In the genomic region with DNA sequence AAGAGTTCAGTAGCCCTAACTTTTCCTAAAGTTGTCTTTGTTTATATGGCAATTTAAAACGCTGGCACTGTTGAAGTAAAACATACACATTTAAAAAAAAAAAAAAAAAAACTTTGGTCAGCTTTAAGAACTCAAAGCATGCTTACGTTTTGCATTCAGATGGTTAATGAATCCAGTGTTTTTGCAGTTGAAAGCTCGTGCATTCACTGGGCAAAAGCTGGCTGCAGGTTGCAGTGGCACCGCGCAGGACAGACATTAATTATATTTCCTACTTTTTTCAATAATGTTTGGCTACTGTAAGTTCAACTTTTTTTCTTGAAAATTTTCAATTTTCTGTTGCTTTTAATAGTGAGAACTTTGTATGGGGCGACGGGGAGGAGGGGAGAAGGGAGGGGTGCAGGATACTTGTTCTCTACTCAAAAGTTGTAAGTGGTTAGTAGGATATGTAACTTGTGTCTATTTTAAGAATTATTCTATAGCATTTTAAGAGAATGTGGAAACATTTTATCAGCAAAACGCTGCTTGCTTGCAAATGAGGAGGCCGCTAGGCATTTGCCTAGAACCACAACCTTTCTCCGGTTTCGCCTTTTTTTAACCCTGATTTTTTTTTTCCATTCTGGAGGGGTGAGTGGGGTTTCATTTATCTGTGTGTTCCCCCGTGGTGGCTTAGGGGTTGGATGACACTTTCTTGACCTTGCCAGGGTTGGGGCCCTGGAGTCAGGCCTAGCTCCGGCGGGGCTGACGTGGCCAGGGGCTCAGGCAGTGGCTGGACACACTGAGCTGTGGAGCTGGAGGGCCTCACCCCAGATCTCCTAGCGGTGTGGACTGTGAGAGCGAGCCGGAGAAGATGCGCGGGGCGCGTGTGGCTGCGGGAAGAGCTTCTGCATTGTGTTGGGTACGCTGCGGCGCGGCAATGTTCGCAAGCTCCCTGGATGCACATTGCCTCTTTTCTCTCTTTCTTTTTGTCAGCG, we compare ENCODE assay signal across 10 cellular contexts. TPM values are rescaled to one million over a fixed set of nuclear protein-coding genes. Genes with fewer than 3 reads are reported as not detected.
DNase-seq lines count a peak whose midpoint lies in the region; ATAC-seq and TF ChIP-seq lines count a peak whose summit lies in the region.
"Had no signal": no experiment of that assay in that cellular context is flagged by ENCODE, and none has a peak within 500 bp of the region (broad histone marks: within the 10 kb centered on the region; RNA-seq: fewer than 3 reads in every experiment).

No MANE protein-coding gene starts in this region.

- H3K9me3 ChIP-seq in adrenal gland (replicated peaks in 1 of 3) (no peaks in the 10 kb centered on the region), iPS-18a (ENCODE audit: control insufficient read depth, low read depth, low read length) (no peaks in the 10 kb centered on the region)

- H3K27me3 ChIP-seq in adrenal gland (no peaks in the 10 kb centered on the region), iPS-18a (ENCODE audit: control insufficient read depth, insufficient read depth, low read length) (peaks cover 90% of the 10 kb centered on the region)

- H3K4me1 ChIP-seq in adrenal gland (replicated peaks in 1 of 2), result peaks cover 0 to 16% of the 10 kb centered on the region in 2 donors
- H3K4me1 ChIP-seq in iPS-18a (ENCODE audit: control insufficient read depth, low read depth, low read length), result no peaks in the 10 kb centered on the region

- no peak overlapping the region for H3K9ac ChIP-seq in iPS-18a (ENCODE audit: low read length)

- 27 to 52% (median 29%) methylated on average over 15 to 29 of the region's 29 CpGs for WGBS in adrenal gland, 4 donors

- no peak for TF ChIP-seq POLR2A in adrenal gland (IDR thresholded peaks at IDR 0.05)

- peak overlapping the region in 2 of 4 donors; percentile 8 to 81 for H3K4me3 ChIP-seq in adrenal gland
- H3K4me3 ChIP-seq in iPS-18a (ENCODE audit: low read length), result peak overlapping the region; percentile 35

- no peak for TF ChIP-seq CTCF in adrenal gland (IDR thresholded peaks at IDR 0.05)

- DNase-seq in DMS79 treated with DMSO at 0.1 percent for 48 hours (lab: John Stamatoyannopoulos, UW) (peak; percentile 12), DMS79 (lab: John Stamatoyannopoulos, UW) (no peak), adrenal gland (peak in 3 of 7 donors; percentile 24 to 53 (median 41)), RPMI8226 (no peak), NCI-H1105 treated with DMSO at 0.1 percent for 48 hours (lab: John Stamatoyannopoulos, UW) (no peak)
- peak; percentile 31 for DNase-seq in stimulated activated CD8-positive, alpha-beta memory T cell treated with anti-CD3 and anti-CD28 coated beads, Interleukin-4, amount 100 ng/mL, for 48 hours

- intact Hi-C loops in adrenal gland (cut with DNase I), result loop anchor here in 1 of 2 donors (10.0 kb wide), 1 partner anchor 208 kb away; no protein-coding TSS in a partner anchor

- no peak for ATAC-seq in HG03045 (IDR thresholded peaks at IDR 0.05; ENCODE audit: unreplicated experiment)

- H3K36me3 ChIP-seq in adrenal gland (replicated peaks in 1 of 2) (no peaks in the 10 kb centered on the region), iPS-18a (ENCODE audit: control insufficient read depth, low read depth, low read length) (no peaks in the 10 kb centered on the region)

- H3K27ac ChIP-seq in adrenal gland, result peak overlapping the region in 4 of 5 donors; percentile 10 to 85 (median 46)
- H3K27ac ChIP-seq in iPS-18a (ENCODE audit: low read length), result no peak overlapping the region
- H3K27ac ChIP-seq: 22Rv1 had no signal

RNA-seq across cellular contexts. Expression of a gene that starts 4.2 kb away (rescaled TPM):
- total RNA-seq in adrenal gland, result 100 to 1,000 TPM in 3 of 8 donors, 10 to 100 TPM in 5; 50.1 to 195 (median 89.3) TPM
- 10 to 100 TPM; 22.4 to 64.4 (median 42.2) TPM for polyA plus RNA-seq in adrenal gland
- total RNA-seq: activated T-helper 2 cell treated with anti-CD3 and anti-CD28 coated beads, Interferon-gamma antibody, Interleukin-2, Interleukin-4, amounts not matched to agents 10 μg/mL and 5 μg/mL and 100 μg/mL, durations not matched to agents 14 hours and 24 hours and 36 hours had no signal

RNA-seq across cellular contexts. Expression of a gene that starts 6.2 kb away (rescaled TPM):
- total RNA-seq in adrenal gland, result 10 to 100 TPM; 13.2 to 42.0 (median 25.7) TPM
- 100 to 1,000 TPM in 1 of 3 donors, 10 to 100 TPM in 2; 20.8 to 107 (median 62.1) TPM for polyA plus RNA-seq in adrenal gland
- total RNA-seq: activated T-helper 2 cell treated with anti-CD3 and anti-CD28 coated beads, Interferon-gamma antibody, Interleukin-2, Interleukin-4, amounts not matched to agents 10 μg/mL and 5 μg/mL and 100 μg/mL, durations not matched to agents 14 hours and 24 hours and 36 hours had no signal

Comparison
In these comparisons a context has a peak if more than half of its experiments do, and no peak if none do; other contexts are left out.
1. DNase-seq: peak in DMS79 treated with DMSO at 0.1 percent for 48 hours (single experiment) and stimulated activated CD8-positive, alpha-beta memory T cell treated with anti-CD3 and anti-CD28 coated beads, Interleukin-4, amount 100 ng/mL, for 48 hours (single experiment); none in DMS79 (single experiment), RPMI8226 (single experiment) and NCI-H1105 treated with DMSO at 0.1 percent for 48 hours (single experiment).